In the genomic region with DNA sequence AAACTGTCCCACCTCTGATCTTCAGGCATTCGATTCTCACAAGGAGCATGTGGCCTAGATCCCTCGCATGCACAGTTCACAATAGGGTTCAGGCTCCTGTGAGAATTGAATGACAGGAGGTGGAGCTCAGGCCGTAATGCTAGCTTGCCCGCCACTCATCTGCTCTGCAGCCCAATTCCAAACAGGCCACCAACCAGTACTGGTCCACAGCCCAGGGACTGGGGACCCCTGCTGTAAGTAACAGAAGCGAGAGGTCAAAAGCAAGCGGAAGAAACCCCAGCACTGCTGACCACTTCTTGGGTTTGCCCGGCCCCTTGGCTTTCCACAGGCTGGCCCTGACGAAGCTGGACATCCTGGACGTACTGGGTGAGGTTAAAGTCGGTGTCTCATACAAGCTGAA, we compare ENCODE assay signal across 20 cellular contexts.
"Had no signal": no experiment of that assay in that cellular context is flagged by ENCODE, and none has a peak within 500 bp of the region (broad histone marks: within the 10 kb centered on the region; RNA-seq: fewer than 3 reads in every experiment).

No MANE protein-coding gene starts in this region.

- ATAC-seq: gastroesophageal sphincter; left colon; naive thymus-derived CD4-positive, alpha-beta T cell had no signal

- H3K36me3 ChIP-seq: neutrophil, sigmoid colon had no signal

- H3K4me3 ChIP-seq: dorsolateral prefrontal cortex, esophagus muscularis mucosa, gastroesophageal sphincter, sigmoid colon, skin epidermis, stomach had no signal

- H3K27me3 ChIP-seq: dorsolateral prefrontal cortex, esophagus muscularis mucosa, gastroesophageal sphincter, neutrophil, sigmoid colon, stomach had no signal

- DNase-seq: cortex of kidney; dorsolateral prefrontal cortex; effector CD8-positive, alpha-beta T cell; glutamatergic neuron; islet precursor cell; left colon; mammary epithelial cell; naive thymus-derived CD4-positive, alpha-beta T cell; nephron progenitor cell; sigmoid colon; stimulated activated CD4-positive, alpha-beta T cell treated with anti-CD3 and anti-CD28 coated beads, Interleukin-12 subunit alpha, Interleukin-12 subunit beta, amount 100 ng/mL, for 4 hours; stimulated activated naive CD4-positive, alpha-beta T cell; stomach; substantia nigra had no signal

- H3K27ac ChIP-seq: epithelial cell of prostate, esophagus muscularis mucosa, gastroesophageal sphincter, neutrophil, sigmoid colon, skin epidermis, stomach had no signal

- H3K9me3 ChIP-seq: esophagus muscularis mucosa, gastroesophageal sphincter, neutrophil, sigmoid colon, stomach had no signal

- FAIRE-seq: urothelium cell line had no signal
